Comparison of ENCODE assay signal across 10 cellular contexts in genomic region chr4:48047896-48048295, GRCh38. TPM values are rescaled to one million over a fixed set of nuclear protein-coding genes. Genes with fewer than 3 reads are reported as not detected.
DNase-seq lines count a peak whose midpoint lies in the region; ATAC-seq, FAIRE-seq and TF ChIP-seq lines count a peak whose summit lies in the region.
"Had no signal": no experiment of that assay in that cellular context is flagged by ENCODE, and none has a peak within 500 bp of the region (broad histone marks: within the 10 kb centered on the region; RNA-seq: fewer than 3 reads in every experiment).

No MANE protein-coding gene starts in this region.

- H3K36me3 ChIP-seq in ascending aorta, result no peaks in the 10 kb centered on the region

- no peaks in the 10 kb centered on the region for H3K4me1 ChIP-seq in ascending aorta

- peaks cover 65% of the 10 kb centered on the region for H3K4me1 Mint-ChIP-seq in stimulated activated naive CD8-positive, alpha-beta T cell treated with anti-CD3 and anti-CD28 coated beads, Interleukin-15, amount 100 ng/mL, for 72 hours

- H3K9me3 ChIP-seq in ascending aorta, result no peaks in the 10 kb centered on the region

- H3K27ac Mint-ChIP-seq in stimulated activated naive CD8-positive, alpha-beta T cell treated with anti-CD3 and anti-CD28 coated beads, Interleukin-15, amount 100 ng/mL, for 72 hours, result no peak overlapping the region

- peak; percentile 5 for FAIRE-seq in urothelium cell line (lab: Jason Lieb, UNC)
- FAIRE-seq: astrocyte had no signal

- no peaks in the 10 kb centered on the region for H3K9me3 Mint-ChIP-seq in stimulated activated naive CD8-positive, alpha-beta T cell treated with anti-CD3 and anti-CD28 coated beads, Interleukin-15, amount 100 ng/mL, for 72 hours

- H3K27ac ChIP-seq in ascending aorta, result no peak overlapping the region

- no peak overlapping the region for H3K4me3 Mint-ChIP-seq in stimulated activated naive CD8-positive, alpha-beta T cell treated with anti-CD3 and anti-CD28 coated beads, Interleukin-15, amount 100 ng/mL, for 72 hours

- intact Hi-C loops in ascending aorta (cut with DNase I), result no loop called here

- DNase-seq in stimulated activated naive CD8-positive, alpha-beta T cell treated with anti-CD3 and anti-CD28 coated beads, Interleukin-15, Interleukin-2, amounts not matched to agents 100 U/mL and 50 U/mL, for 24 hours, result no peak
- DNase-seq in stimulated activated naive CD8-positive, alpha-beta T cell treated with anti-CD3 and anti-CD28 coated beads, Interleukin-15, amount 100 ng/mL, for 72 hours, result no peak
- DNase-seq in fibroblast of the aortic adventitia (ENCODE audit: low read depth) (peak; percentile 11), urothelium cell line (ENCODE audit: low spot score) (no peak), medulla oblongata (ENCODE audit: extremely low spot score) (no peak), foreskin melanocyte (no peak), ascending aorta (ENCODE audit: low spot score in 2 of 2) (no peak)
- DNase-seq: ACHN had no signal

- H3K4me3 ChIP-seq in fibroblast of the aortic adventitia (ENCODE audit: low read depth, low read length), result no peak overlapping the region
- no peak overlapping the region for H3K4me3 ChIP-seq in ascending aorta

- peaks cover 20% of the 10 kb centered on the region for H3K27me3 Mint-ChIP-seq in stimulated activated naive CD8-positive, alpha-beta T cell treated with anti-CD3 and anti-CD28 coated beads, Interleukin-15, amount 100 ng/mL, for 72 hours

- no peak for TF ChIP-seq CTCF in fibroblast of the aortic adventitia (IDR thresholded peaks at IDR 0.05; ENCODE audit: insufficient read depth, low read length)
- TF ChIP-seq CTCF in ascending aorta (IDR thresholded peaks at IDR 0.05), result no peak

- peak; percentile 7 for ATAC-seq in stimulated activated naive CD8-positive, alpha-beta T cell treated with anti-CD3 and anti-CD28 coated beads, Interleukin-15, Interleukin-2, amounts not matched to agents 100 U/mL and 50 U/mL, for 24 hours
- ATAC-seq in stimulated activated naive CD8-positive, alpha-beta T cell treated with anti-CD3 and anti-CD28 coated beads, Interleukin-15, amount 100 ng/mL, for 72 hours, result no peak
- peak; percentile 19 for ATAC-seq in HG03432 (IDR thresholded peaks at IDR 0.05; ENCODE audit: unreplicated experiment)

- H3K27me3 ChIP-seq in ascending aorta, result no peaks in the 10 kb centered on the region

RNA-seq across cellular contexts. Expression of gene NIPAL1, which starts 31.3 kb away (rescaled TPM):
- 0.08 and 0.90 TPM in 2 replicates for total RNA-seq in fibroblast of the aortic adventitia (ENCODE audit: low replicate concordance)
- total RNA-seq in ascending aorta, result 2.0 TPM

RNA-seq across cellular contexts. Expression of gene CNGA1, which starts 31.4 kb away (rescaled TPM):
- total RNA-seq in fibroblast of the aortic adventitia (ENCODE audit: low replicate concordance) (0.18 TPM in 1 of 2 replicates, not detected in the other), ascending aorta (not detected)
- total RNA-seq: astrocyte had no signal
